In the genomic region with DNA sequence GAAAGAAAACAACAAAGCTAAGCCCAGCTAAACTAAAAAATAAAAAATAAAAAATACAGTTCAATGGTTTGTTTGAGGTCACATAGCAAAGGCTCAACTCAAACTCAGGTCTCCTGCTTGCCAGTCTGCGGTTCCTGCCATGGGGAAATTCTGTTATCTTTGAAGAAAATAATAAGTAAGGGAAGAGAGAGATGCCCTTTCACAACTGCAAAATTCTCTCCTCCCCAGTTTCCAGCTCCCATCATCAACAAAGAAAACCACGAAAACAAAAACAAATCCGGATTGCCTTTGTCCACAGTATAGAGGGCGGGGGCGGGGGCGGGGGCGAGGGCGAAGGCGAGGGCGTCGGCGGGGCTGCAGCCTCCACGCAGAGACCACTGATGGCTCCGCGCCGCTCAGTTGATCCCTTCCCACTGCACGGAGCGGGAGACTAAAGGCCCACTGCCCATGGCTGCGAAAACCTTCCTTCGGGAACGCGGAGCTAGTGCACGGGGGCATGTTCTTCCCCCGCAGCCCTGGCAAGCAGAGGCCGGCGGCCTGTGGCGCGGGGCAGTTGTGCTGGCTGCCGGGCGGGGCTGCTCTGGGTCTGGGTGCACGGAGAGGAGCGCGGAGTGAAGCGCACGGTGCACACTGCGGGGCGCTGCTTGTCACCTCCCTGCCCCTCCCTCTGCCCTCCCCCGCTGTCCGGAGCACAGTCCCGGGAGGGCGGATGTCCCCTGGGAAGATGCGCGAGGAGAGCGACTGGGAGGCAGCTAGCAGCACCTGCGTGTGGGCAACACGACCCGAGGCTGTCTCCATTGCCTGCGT, we compare ENCODE assay signal across 8 cellular contexts. TPM values are rescaled to one million over a fixed set of nuclear protein-coding genes. Genes with fewer than 3 reads are reported as not detected.
DNase-seq lines count a peak whose midpoint lies in the region; ATAC-seq and TF ChIP-seq lines count a peak whose summit lies in the region.

No MANE protein-coding gene starts in this region.

- POLR2A ChIA-PET in activated CD4-positive, alpha-beta T cell treated with anti-CD3 and anti-CD28 coated beads for 36 hours (lab: Charles Lee), result no interaction called here

- no peaks in the 10 kb centered on the region for H3K9me3 Mint-ChIP-seq in activated CD4-positive, alpha-beta T cell treated with anti-CD3 and anti-CD28 coated beads for 36 hours (ENCODE audit: low read depth)
- no peaks in the 10 kb centered on the region for H3K9me3 Mint-ChIP-seq in progenitor cell of endocrine pancreas (ENCODE audit: low read depth)

- peak; percentile 85 for ATAC-seq in activated CD4-positive, alpha-beta T cell treated with anti-CD3 and anti-CD28 coated beads for 36 hours
- ATAC-seq in HG03196 (IDR thresholded peaks at IDR 0.05; ENCODE audit: unreplicated experiment) (peak; percentile 81), HG03045 (IDR thresholded peaks at IDR 0.05; ENCODE audit: unreplicated experiment) (no peak)

- DNase-seq in activated CD4-positive, alpha-beta T cell treated with anti-CD3 and anti-CD28 coated beads for 36 hours, result peak; percentile 53
- no peak for DNase-seq in activated CD4-positive, alpha-beta T cell treated with anti-CD3 and anti-CD28 coated beads, Interleukin-2, amount 50 U/mL, for 4 hours
- DNase-seq in NT2/D1 (ENCODE audit: low read depth, low spot score) (no peak), astrocyte of the hippocampus (ENCODE audit: low read depth, low spot score) (peak; percentile 90), hepatic stellate cell (ENCODE audit: low spot score) (peak; percentile 65), progenitor cell of endocrine pancreas (ENCODE audit: low spot score, unreplicated experiment) (peak; percentile 34)

- CTCF ChIA-PET in activated CD4-positive, alpha-beta T cell treated with anti-CD3 and anti-CD28 coated beads for 36 hours (lab: Charles Lee), result no interaction called here

- no peaks in the 10 kb centered on the region for H3K36me3 Mint-ChIP-seq in activated CD4-positive, alpha-beta T cell treated with anti-CD3 and anti-CD28 coated beads for 36 hours (ENCODE audit: low read depth)
- no peaks in the 10 kb centered on the region for H3K36me3 Mint-ChIP-seq in progenitor cell of endocrine pancreas (ENCODE audit: insufficient read depth)

- H3K4me1 ChIP-seq in NT2/D1 (ENCODE audit: insufficient read depth, insufficient read length), result no peaks in the 10 kb centered on the region

- peak overlapping the region; percentile 38 for H3K4me3 ChIP-seq in NT2/D1 (ENCODE audit: insufficient read length, low read depth)

- intact Hi-C loops in activated CD4-positive, alpha-beta T cell treated with anti-CD3 and anti-CD28 coated beads for 36 hours (cut with DNase I, micrococcal nuclease), result no loop called here

- TF ChIP-seq CTCF in progenitor cell of endocrine pancreas (IDR thresholded peaks at IDR 0.05; ENCODE audit: unreplicated experiment), result no peak

- peaks cover 8% of the 10 kb centered on the region for H3K4me1 Mint-ChIP-seq in activated CD4-positive, alpha-beta T cell treated with anti-CD3 and anti-CD28 coated beads for 36 hours
- H3K4me1 Mint-ChIP-seq in progenitor cell of endocrine pancreas (ENCODE audit: low read depth), result peaks cover 3% of the 10 kb centered on the region

- no peaks in the 10 kb centered on the region for H3K36me3 ChIP-seq in NT2/D1 (ENCODE audit: insufficient read depth, insufficient read length, low read length)

- H3K9me3 ChIP-seq in NT2/D1 (ENCODE audit: insufficient read depth, low read length), result no peaks in the 10 kb centered on the region

- peak overlapping the region; percentile 47 for H3K4me3 Mint-ChIP-seq in activated CD4-positive, alpha-beta T cell treated with anti-CD3 and anti-CD28 coated beads for 36 hours
- peak overlapping the region; percentile 74 for H3K4me3 Mint-ChIP-seq in progenitor cell of endocrine pancreas (ENCODE audit: low read depth)

- H3K9ac ChIP-seq in NT2/D1 (ENCODE audit: insufficient read length, low read depth), result peak overlapping the region; percentile 79

- peaks cover 8% of the 10 kb centered on the region for H3K27me3 ChIP-seq in NT2/D1 (ENCODE audit: insufficient read depth, insufficient read length)

- H3K27me3 Mint-ChIP-seq in activated CD4-positive, alpha-beta T cell treated with anti-CD3 and anti-CD28 coated beads for 36 hours, result peaks cover 5% of the 10 kb centered on the region
- peaks cover 54% of the 10 kb centered on the region for H3K27me3 Mint-ChIP-seq in progenitor cell of endocrine pancreas

- H3K27ac Mint-ChIP-seq in activated CD4-positive, alpha-beta T cell treated with anti-CD3 and anti-CD28 coated beads for 36 hours, result no peak overlapping the region
- peak overlapping the region; percentile 67 for H3K27ac Mint-ChIP-seq in progenitor cell of endocrine pancreas

RNA-seq across cellular contexts. Expression of gene TPD52L1, which starts 54.2 kb away (rescaled TPM):
- 1 to 10 TPM in 1 of 2 experiments, under 1 TPM in 1; 0.89 to 1.4 TPM for total RNA-seq in activated CD4-positive, alpha-beta T cell treated with anti-CD3 and anti-CD28 coated beads for 36 hours
- 33.8 and 39.6 TPM in 2 replicates for total RNA-seq in progenitor cell of endocrine pancreas

Comparison
In these comparisons a context has a peak if more than half of its experiments do, and no peak if none do; other contexts are left out.
1. DNase-seq: peak in activated CD4-positive, alpha-beta T cell treated with anti-CD3 and anti-CD28 coated beads for 36 hours (single experiment), astrocyte of the hippocampus (single experiment), hepatic stellate cell (single experiment) and progenitor cell of endocrine pancreas (single experiment); none in activated CD4-positive, alpha-beta T cell treated with anti-CD3 and anti-CD28 coated beads, Interleukin-2, amount 50 U/mL, for 4 hours (0 of 2) and NT2/D1 (single experiment).
2. RNA of gene TPD52L1, which starts 54.2 kb away (total RNA-seq): 33.8 to 39.6 TPM in progenitor cell of endocrine pancreas; 0.89 to 1.4 TPM in activated CD4-positive, alpha-beta T cell treated with anti-CD3 and anti-CD28 coated beads for 36 hours; every median in the first group is over 10 times any median in the second.